1 cellular context compared by ENCODE assay signal in genomic region chr6:126076992-126077664, GRCh38.
TF ChIP-seq lines count a peak whose summit lies in the region.

No MANE protein-coding gene starts in this region.

TF ChIP-seq in HepG2, 621 proteins besides CTCF, POLR2A, EP300 and RAD21 (continued from another document and continues in another):
- TF ChIP-seq ARID4A (CRISPR knock-in tag; IDR thresholded peaks at IDR 0.05; ENCODE audit: borderline replicate concordance) (no peak), TEAD2 (CRISPR knock-in tag; IDR thresholded peaks at IDR 0.05) (no peak), ZBTB44 (CRISPR knock-in tag; IDR thresholded peaks at IDR 0.05) (no peak), ZNF33B (CRISPR knock-in tag; IDR thresholded peaks at IDR 0.05) (no peak), DZIP1 (CRISPR knock-in tag; IDR thresholded peaks at IDR 0.05) (no peak), ZNF556 (CRISPR knock-in tag; IDR thresholded peaks at IDR 0.05; ENCODE audit: borderline replicate concordance) (no peak), REL (CRISPR knock-in tag; conservative IDR thresholded peaks at IDR 0.05) (no peak), MXD1 (CRISPR knock-in tag; IDR thresholded peaks at IDR 0.05) (no peak), AKAP8 (CRISPR knock-in tag; IDR thresholded peaks at IDR 0.05) (no peak), ZNF362 (CRISPR knock-in tag; IDR thresholded peaks at IDR 0.05; ENCODE audit: borderline replicate concordance) (no peak), THAP9 (CRISPR knock-in tag; IDR thresholded peaks at IDR 0.05; ENCODE audit: borderline replicate concordance) (no peak), ZFP1 (CRISPR knock-in tag; IDR thresholded peaks at IDR 0.05) (no peak), ZNF407 (CRISPR knock-in tag; IDR thresholded peaks at IDR 0.05; ENCODE audit: not compliant biosample characterization) (no peak), TAF1 (CRISPR knock-in tag; IDR thresholded peaks at IDR 0.05) (no peak), PHB2 (IDR thresholded peaks at IDR 0.05; ENCODE audit: partially characterized antibody) (no peak), ZNF121 (CRISPR knock-in tag; IDR thresholded peaks at IDR 0.05) (no peak), REPIN1 (CRISPR knock-in tag; IDR thresholded peaks at IDR 0.05; ENCODE audit: borderline replicate concordance, low read depth) (no peak; the same call in 1 of the 2 replicates), ZSCAN31 (CRISPR knock-in tag; IDR thresholded peaks at IDR 0.05; ENCODE audit: low read depth) (peak; percentile 53; the same call in 1 of the 2 replicates), JARID2 (CRISPR knock-in tag; IDR thresholded peaks at IDR 0.05; ENCODE audit: insufficient replicate concordance) (no peak), ZBTB7A (CRISPR knock-in tag; IDR thresholded peaks at IDR 0.05) (no peak), ISL2 (CRISPR knock-in tag; IDR thresholded peaks at IDR 0.05) (peak; percentile 88), ZNF282 (IDR thresholded peaks at IDR 0.05; ENCODE audit: partially characterized antibody) (no peak), RERE (CRISPR knock-in tag; IDR thresholded peaks at IDR 0.05; ENCODE audit: low read depth) (peak; percentile 54; the same call in 1 of the 2 replicates), ARNTL (CRISPR knock-in tag; IDR thresholded peaks at IDR 0.05) (0 out of 2 replicates have a peak, but pooled peaks have one; percentile 70)
